16 cellular contexts compared by ENCODE assay signal in genomic region chr5:82376309-82376708, GRCh38.
"Had no signal": no experiment of that assay in that cellular context is flagged by ENCODE, and none has a peak within 500 bp of the region (broad histone marks: within the 10 kb centered on the region; RNA-seq: fewer than 3 reads in every experiment).

No MANE protein-coding gene starts in this region.

- FAIRE-seq: HepG2, RCC 7860 had no signal

- H3K36me3 ChIP-seq: SJSA1 had no signal

- H3K4me1 ChIP-seq: SJSA1 had no signal

- H3K4me3 ChIP-seq: SJSA1, SK-N-MC had no signal

- H3K9me3 ChIP-seq: SJSA1 had no signal

- H3K27me3 ChIP-seq: SJSA1 had no signal

- DNase-seq: IMR-90, NCI-H1048, NCI-H1105, NCI-H146, NCI-H1694 treated with DMSO at 0.1 percent for 48 hours, NCI-H1930, NCI-H2107, NCI-H2227 treated with DMSO at 0.1 percent for 48 hours, NCI-H524, Right ventricle myocardium superior, RPMI8226, SIG-M5 had no signal

- H3K27ac ChIP-seq: SJSA1, SK-N-MC had no signal
